ENCODE assay signal across 1 cellular context in the genomic region with DNA sequence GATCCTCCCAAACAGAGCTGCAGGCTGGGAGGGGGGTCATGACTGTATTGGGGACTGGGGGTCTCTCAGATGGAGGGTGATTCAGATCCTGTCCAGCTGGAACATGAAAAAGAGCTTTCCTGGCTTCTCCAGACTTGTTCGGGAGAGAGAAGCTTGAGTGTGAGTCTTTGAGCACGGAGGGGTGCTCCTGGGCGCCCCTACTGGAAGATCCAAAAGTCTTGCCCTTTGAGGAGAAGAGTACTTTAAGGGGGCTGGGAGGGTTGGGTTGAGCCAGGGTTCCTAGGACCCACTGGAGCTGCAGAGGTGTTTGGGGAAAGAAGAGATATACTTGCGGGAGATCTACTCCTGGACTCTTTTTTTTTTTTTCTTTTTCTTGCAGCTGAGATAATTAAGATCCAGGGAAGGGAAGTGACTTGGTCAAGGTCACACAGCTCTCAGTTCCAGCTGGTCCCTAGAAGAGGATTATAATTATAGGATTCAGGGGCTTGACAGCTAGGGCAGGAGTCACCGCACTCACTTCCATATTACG.
TF ChIP-seq lines count a peak whose summit lies in the region.

No MANE protein-coding gene starts in this region.

TF ChIP-seq in GM12878, 131 proteins besides CTCF, POLR2A, EP300 and RAD21:
- TF ChIP-seq BCL11A (IDR thresholded peaks at IDR 0.05; ENCODE audit: low read depth, low read length) (no peak), NR2C2 (IDR thresholded peaks at IDR 0.05; ENCODE audit: borderline replicate concordance, control insufficient read depth, insufficient read length, low read depth) (no peak), SMARCA5 (IDR thresholded peaks at IDR 0.05) (peak; percentile 58; the same call in 1 of the 2 replicates), BACH1 (IDR thresholded peaks at IDR 0.05; ENCODE audit: borderline replicate concordance) (no peak), NFXL1 (IDR thresholded peaks at IDR 0.05; ENCODE audit: borderline replicate concordance) (no peak), MYC (IDR thresholded peaks at IDR 0.05; ENCODE audit: insufficient read depth, insufficient read length, insufficient replicate concordance, low read length, severe bottlenecking) (no peak), SPI1 (IDR thresholded peaks at IDR 0.05; ENCODE audit: borderline replicate concordance, insufficient read depth, low read depth, low read length) (0 out of 2 replicates have a peak, but pooled peaks have one; percentile 40), HDAC6 (IDR thresholded peaks at IDR 0.05; ENCODE audit: unreplicated experiment) (no peak), SMC3 (IDR thresholded peaks at IDR 0.05; ENCODE audit: borderline replicate concordance, low read length) (peak; percentile 15; the same call in 1 of the 2 replicates)
- TF ChIP-seq, protein P1, sequence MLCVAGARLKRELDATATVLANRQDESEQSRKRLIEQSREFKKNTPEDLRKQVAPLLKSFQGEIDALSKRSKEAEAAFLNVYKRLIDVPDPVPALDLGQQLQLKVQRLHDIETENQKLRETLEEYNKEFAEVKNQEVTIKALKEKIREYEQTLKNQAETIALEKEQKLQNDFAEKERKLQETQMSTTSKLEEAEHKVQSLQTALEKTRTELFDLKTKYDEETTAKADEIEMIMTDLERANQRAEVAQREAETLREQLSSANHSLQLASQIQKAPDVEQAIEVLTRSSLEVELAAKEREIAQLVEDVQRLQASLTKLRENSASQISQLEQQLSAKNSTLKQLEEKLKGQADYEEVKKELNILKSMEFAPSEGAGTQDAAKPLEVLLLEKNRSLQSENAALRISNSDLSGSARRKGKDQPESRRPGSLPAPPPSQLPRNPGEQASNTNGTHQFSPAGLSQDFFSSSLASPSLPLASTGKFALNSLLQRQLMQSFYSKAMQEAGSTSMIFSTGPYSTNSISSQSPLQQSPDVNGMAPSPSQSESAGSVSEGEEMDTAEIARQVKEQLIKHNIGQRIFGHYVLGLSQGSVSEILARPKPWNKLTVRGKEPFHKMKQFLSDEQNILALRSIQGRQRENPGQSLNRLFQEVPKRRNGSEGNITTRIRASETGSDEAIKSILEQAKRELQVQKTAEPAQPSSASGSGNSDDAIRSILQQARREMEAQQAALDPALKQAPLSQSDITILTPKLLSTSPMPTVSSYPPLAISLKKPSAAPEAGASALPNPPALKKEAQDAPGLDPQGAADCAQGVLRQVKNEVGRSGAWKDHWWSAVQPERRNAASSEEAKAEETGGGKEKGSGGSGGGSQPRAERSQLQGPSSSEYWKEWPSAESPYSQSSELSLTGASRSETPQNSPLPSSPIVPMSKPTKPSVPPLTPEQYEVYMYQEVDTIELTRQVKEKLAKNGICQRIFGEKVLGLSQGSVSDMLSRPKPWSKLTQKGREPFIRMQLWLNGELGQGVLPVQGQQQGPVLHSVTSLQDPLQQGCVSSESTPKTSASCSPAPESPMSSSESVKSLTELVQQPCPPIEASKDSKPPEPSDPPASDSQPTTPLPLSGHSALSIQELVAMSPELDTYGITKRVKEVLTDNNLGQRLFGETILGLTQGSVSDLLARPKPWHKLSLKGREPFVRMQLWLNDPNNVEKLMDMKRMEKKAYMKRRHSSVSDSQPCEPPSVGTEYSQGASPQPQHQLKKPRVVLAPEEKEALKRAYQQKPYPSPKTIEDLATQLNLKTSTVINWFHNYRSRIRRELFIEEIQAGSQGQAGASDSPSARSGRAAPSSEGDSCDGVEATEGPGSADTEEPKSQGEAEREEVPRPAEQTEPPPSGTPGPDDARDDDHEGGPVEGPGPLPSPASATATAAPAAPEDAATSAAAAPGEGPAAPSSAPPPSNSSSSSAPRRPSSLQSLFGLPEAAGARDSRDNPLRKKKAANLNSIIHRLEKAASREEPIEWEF (IDR thresholded peaks at IDR 0.05; ENCODE audit: insufficient replicate concordance, low read depth, low read length): no peak
